22 cellular contexts compared by ENCODE assay signal in the genomic region with DNA sequence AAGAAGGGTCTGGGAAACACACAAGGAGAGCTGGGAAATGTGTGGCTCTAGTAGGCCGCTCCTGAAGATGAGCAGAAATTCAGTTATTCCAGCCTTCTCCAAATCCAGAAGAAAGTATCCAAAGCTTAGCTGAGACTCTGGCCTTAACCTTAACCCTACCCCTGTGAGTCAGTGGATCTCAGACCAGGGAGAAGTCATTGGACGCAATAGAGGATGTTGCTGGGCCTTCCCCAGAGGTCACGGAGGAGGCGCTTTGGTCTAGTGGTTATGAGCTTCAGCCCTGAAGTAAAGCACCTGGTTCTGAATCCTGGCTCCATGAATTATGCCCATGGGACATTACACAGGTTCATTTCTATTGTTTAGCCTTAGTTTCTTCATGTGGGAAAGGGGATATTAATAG. TPM values are rescaled to one million over a fixed set of nuclear protein-coding genes. Genes with fewer than 3 reads are reported as not detected.
DNase-seq lines count a peak whose midpoint lies in the region; ATAC-seq and TF ChIP-seq lines count a peak whose summit lies in the region.
"Had no signal": no experiment of that assay in that cellular context is flagged by ENCODE, and none has a peak within 500 bp of the region (broad histone marks: within the 10 kb centered on the region; RNA-seq: fewer than 3 reads in every experiment).

No MANE protein-coding gene starts in this region.

- H3K27me3 ChIP-seq in mucosa of stomach (ENCODE audit: control insufficient read depth, insufficient read depth, low read length) (no peaks in the 10 kb centered on the region), tibial nerve (no peaks in the 10 kb centered on the region)
- H3K27me3 ChIP-seq: ascending aorta, stomach had no signal

- intact Hi-C loops in Right ventricle myocardium superior (cut with DNase I), result no loop called here
- intact Hi-C loops in cardiac septum (cut with DNase I), result no loop called here

- H3K4me3 ChIP-seq in fibroblast of villous mesenchyme (ENCODE audit: low read depth, low read length), result no peak overlapping the region
- H3K4me3 ChIP-seq in mucosa of stomach (ENCODE audit: low read length), result no peak overlapping the region
- H3K4me3 ChIP-seq in tibial nerve, result no peak overlapping the region
- H3K4me3 ChIP-seq: ascending aorta, K562, stomach had no signal

- DNase-seq in Right ventricle myocardium superior (no peak), cardiac septum (ENCODE audit: low spot score) (no peak), fibroblast of villous mesenchyme (ENCODE audit: low read depth) (peak; percentile 65), tibial nerve (ENCODE audit: low spot score in 2 of 2) (no peak), NCI-H1417 treated with DMSO at 0.1 percent for 48 hours (lab: John Stamatoyannopoulos, UW) (no peak), cerebellum (ENCODE audit: low spot score) (no peak)
- DNase-seq: 8988T; activated CD4-positive, alpha-beta T cell treated with anti-CD3 and anti-CD28 coated beads, Interleukin-2, amount 10 ng/mL, durations not matched to agents 24 days and 14 days; CD8-positive, alpha-beta memory T cell; central memory CD4-positive, alpha-beta T cell; foreskin melanocyte; GF-D8; kidney glomerular epithelial cell; NCI-H187 had no signal

- no peaks in the 10 kb centered on the region for H3K36me3 ChIP-seq in mucosa of stomach (ENCODE audit: control insufficient read depth, insufficient read depth, low read length)
- no peaks in the 10 kb centered on the region for H3K36me3 ChIP-seq in tibial nerve
- H3K36me3 ChIP-seq: ascending aorta, stomach had no signal

- WGBS in tibial nerve, 2 donors, result 56 to 81% methylated on average over 4 of the region's 4 CpGs

- no peak for TF ChIP-seq EP300 in tibial nerve (IDR thresholded peaks at IDR 0.05)

- no peak for TF ChIP-seq CTCF in fibroblast of villous mesenchyme (IDR thresholded peaks at IDR 0.05; ENCODE audit: insufficient read depth, low read depth, low read length)
- no peak for TF ChIP-seq CTCF in tibial nerve (IDR thresholded peaks at IDR 0.05)

- no peak for TF ChIP-seq POLR2A in tibial nerve (IDR thresholded peaks at IDR 0.05)

- ATAC-seq in Right ventricle myocardium superior (ENCODE audit: poor library complexity) (peak; percentile 42), HG03280 (IDR thresholded peaks at IDR 0.05; ENCODE audit: unreplicated experiment) (no peak)
- ATAC-seq: activated naive CD4-positive, alpha-beta T cell treated with anti-CD3 and anti-CD28 coated beads, Interleukin-2, amount 50 U/mL, for 72 hours; K562 had no signal

- H3K27ac ChIP-seq in tibial nerve, result peak overlapping the region in 3 of 4 donors; percentile 40 to 69 (median 67)
- H3K27ac ChIP-seq: ascending aorta, epithelial cell of prostate had no signal

- H3K9me3 ChIP-seq in mucosa of stomach (ENCODE audit: control insufficient read depth, low read length) (no peaks in the 10 kb centered on the region), tibial nerve (no peaks in the 10 kb centered on the region)
- H3K9me3 ChIP-seq: ascending aorta, stomach had no signal

- H3K9ac ChIP-seq in mucosa of stomach (ENCODE audit: low read length), result peak overlapping the region; percentile 7

- H3K4me1 ChIP-seq in mucosa of stomach (ENCODE audit: control insufficient read depth, insufficient read depth, low read length) (peaks cover 18% of the 10 kb centered on the region), tibial nerve (peaks cover 0 to 23% (median 8%) of the 10 kb centered on the region in 4 donors)

RNA-seq across cellular contexts. Expression of a gene that starts 23.9 kb away (rescaled TPM):
- total RNA-seq in Right ventricle myocardium superior (120 TPM), cardiac septum (74.7 TPM), fibroblast of villous mesenchyme (8.2 and 31.2 TPM in 2 replicates), tibial nerve (100 to 1,000 TPM; 155 to 328 (median 200) TPM), cerebellum (30.9 TPM)
- total RNA-seq: activated CD4-positive, alpha-beta T cell treated with anti-CD3 and anti-CD28 coated beads, Interleukin-2, amount 10 ng/mL, durations not matched to agents 24 days and 14 days; activated naive CD4-positive, alpha-beta T cell treated with anti-CD3 and anti-CD28 coated beads, Interleukin-2, amount 50 U/mL, for 72 hours; T-helper 1 cell treated with Interleukin-12 subunit alpha and Interleukin-12 subunit beta and Interleukin-4 antibody, amounts not matched to agents 30 ng/mL and 1 ng/mL, for 36 hours had no signal
